ENCODE assay signal across 7 cellular contexts in the genomic region with DNA sequence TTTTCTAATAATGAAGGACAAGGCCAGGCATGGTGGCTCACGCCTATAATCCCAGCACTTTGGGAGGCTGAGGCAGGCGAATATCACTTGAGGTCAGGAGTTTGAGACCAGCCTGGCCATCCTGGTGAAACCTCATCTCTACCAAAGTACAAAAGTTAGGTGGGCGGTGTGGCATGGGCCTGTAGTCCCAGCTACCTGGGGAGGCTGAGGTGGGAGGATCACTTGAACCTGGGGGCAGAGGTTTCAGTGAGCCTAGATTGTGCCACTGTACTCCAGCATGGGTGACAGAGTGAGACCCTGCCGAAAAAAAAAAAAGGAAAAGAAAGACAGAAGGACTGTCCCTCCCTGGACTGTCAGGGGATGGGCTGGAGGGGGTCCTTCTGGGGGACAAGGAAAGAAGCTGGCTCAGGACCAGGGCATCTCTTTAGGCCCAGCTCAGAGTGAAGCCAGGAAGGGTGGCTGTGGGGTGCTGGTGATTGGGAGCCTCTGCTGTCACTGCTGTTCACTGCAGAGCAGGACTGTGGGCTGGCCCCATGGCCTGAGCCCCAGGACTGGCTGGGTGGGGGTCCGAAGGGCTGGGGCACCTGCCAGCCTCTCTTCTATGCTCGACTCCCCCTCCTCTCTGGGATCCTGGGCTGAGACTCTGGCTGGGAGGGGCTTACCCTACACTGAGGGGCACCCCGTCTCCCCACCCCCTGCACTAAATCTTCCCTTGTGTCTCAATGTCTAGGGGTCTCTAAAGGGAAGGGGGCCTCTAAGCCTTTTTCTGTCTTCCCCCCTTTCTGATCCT. TPM values are rescaled to one million over a fixed set of nuclear protein-coding genes. Genes with fewer than 3 reads are reported as not detected.
A peak's percentile ranks its signal among the peaks of the same experiment; 100 is the strongest.
DNase-seq lines count a peak whose midpoint lies in the region; ATAC-seq and TF ChIP-seq lines count a peak whose summit lies in the region.

No MANE protein-coding gene starts in this region.

- no peak overlapping the region for H2BK20ac ChIP-seq in IMR-90 (ENCODE audit: low read depth, low read length)

- BruUV-seq in IMR-90 (replicated peaks; lab: Mats Ljungman, UMichigan) = no TSS peak

- H3K14ac ChIP-seq in IMR-90 (replicated peaks; ENCODE audit: low read depth, low read length) = peak overlapping the region; percentile 97

- no peaks in the 10 kb centered on the region for H3K9me3 Mint-ChIP-seq in activated naive CD8-positive, alpha-beta T cell treated with anti-CD3 and anti-CD28 coated beads for 36 hours
- H3K9me3 Mint-ChIP-seq in activated naive CD4-positive, alpha-beta T cell treated with anti-CD3 and anti-CD28 coated beads, Interleukin-2, amount 50 U/mL, for 72 hours = no peaks in the 10 kb centered on the region

- H3K36me3 ChIP-seq in IMR-90 (ENCODE audit: control insufficient read depth, insufficient read depth, low read length) (no peaks in the 10 kb centered on the region), iPS-20b (ENCODE audit: insufficient read depth, low read depth, low read length) (no peaks in the 10 kb centered on the region), subcutaneous abdominal adipose tissue (ENCODE audit: control insufficient read depth in 5 of 5, insufficient read depth in 5 of 5, low read length in 5 of 5) (no peaks in the 10 kb centered on the region)

- peak overlapping the region; percentile 15; the same call in 1 of the 2 replicates for H2AK5ac ChIP-seq in IMR-90 (ENCODE audit: low read depth, low read length)

- peaks cover 23% of the 10 kb centered on the region for H3K9me1 ChIP-seq in IMR-90 (ENCODE audit: insufficient read depth, low read length)

- peaks cover 19 to 53% of the 10 kb centered on the region in 2 experiments for H3K79me1 ChIP-seq in IMR-90 (ENCODE audit: low read depth in 1 of 2, low read length in 2 of 2)

- no peak for TF ChIP-seq CTCF in IMR-90 (conservative IDR thresholded peaks at IDR 0.05; ENCODE audit: low read depth, low read length)

- H3K27me3 ChIP-seq in IMR-90 (ENCODE audit: control insufficient read depth, insufficient read depth, low read length) (no peaks in the 10 kb centered on the region), iPS-20b (ENCODE audit: insufficient read depth, low read length) (peaks cover 14% of the 10 kb centered on the region; the same call in 1 of the 2 replicates), subcutaneous abdominal adipose tissue (ENCODE audit: control insufficient read depth in 5 of 5, insufficient read depth in 4 of 5, low read length in 5 of 5) (no peaks in the 10 kb centered on the region)

- peaks cover 36% of the 10 kb centered on the region for H4K20me1 ChIP-seq in IMR-90 (ENCODE audit: insufficient read depth, low read length)

- H3K56ac ChIP-seq in IMR-90 (ENCODE audit: extremely low read depth, insufficient read depth, low read length) = peak overlapping the region; percentile 95; the same call in 1 of the 2 replicates

- DNase-seq in IMR-90 (no peak), GOT3 (lab: John Stamatoyannopoulos, UW) (no peak), hypothalamus (lab: John Stamatoyannopoulos, UW) (no peak)
- DNase-seq in activated naive CD8-positive, alpha-beta T cell treated with anti-CD3 and anti-CD28 coated beads for 36 hours = no peak
- no peak for DNase-seq in activated naive CD4-positive, alpha-beta T cell treated with anti-CD3 and anti-CD28 coated beads, Interleukin-2, amount 50 U/mL, for 72 hours (ENCODE audit: low spot score in 2 of 2)

- peak overlapping the region; percentile 92 for H3K23ac ChIP-seq in IMR-90 (ENCODE audit: low read depth, low read length)

- H3K9ac ChIP-seq in IMR-90 (ENCODE audit: low read depth, low read length) = peak overlapping the region; percentile 96
- peak overlapping the region; percentile 71; the same call in 1 of the 2 replicates for H3K9ac ChIP-seq in iPS-20b (ENCODE audit: low read depth, low read length)
- H3K9ac ChIP-seq in subcutaneous abdominal adipose tissue (ENCODE audit: low read length in 5 of 5) = peak overlapping the region; percentile 75 to 92 (median 82)

- H3K4me3 Mint-ChIP-seq in activated naive CD8-positive, alpha-beta T cell treated with anti-CD3 and anti-CD28 coated beads for 36 hours = peak overlapping the region; percentile 62

- H3K27me3 Mint-ChIP-seq in activated naive CD8-positive, alpha-beta T cell treated with anti-CD3 and anti-CD28 coated beads for 36 hours = peaks cover 57% of the 10 kb centered on the region

- CTCF ChIA-PET in IMR-90 (lab: Yijun Ruan, JAX) = no interaction called here

- peak overlapping the region; percentile 66 for H2BK120ac ChIP-seq in IMR-90 (ENCODE audit: low read depth, low read length)

- peak overlapping the region; percentile 96 for H4K91ac ChIP-seq in IMR-90 (ENCODE audit: insufficient read depth, low read depth, low read length)

- in situ Hi-C loops in IMR-90 (cut with MboI; ENCODE audit: low sequenced_read_pairs) = no loop called here

- H4K5ac ChIP-seq in IMR-90 (ENCODE audit: low read depth, low read length) = peak overlapping the region; percentile 37

- H3K4me3 ChIP-seq in IMR-90 (ENCODE audit: insufficient read depth, low read depth, low read length) = peak overlapping the region; percentile 96
- H3K4me3 ChIP-seq in iPS-20b (ENCODE audit: low read length) = peak overlapping the region; percentile 77
- peak overlapping the region; percentile 64 to 82 (median 70) for H3K4me3 ChIP-seq in subcutaneous abdominal adipose tissue (ENCODE audit: low read depth in 1 of 5, low read length in 5 of 5)

- no CpG with 5 or more reads among the region's 7 CpGs for WGBS in IMR-90 (ENCODE audit: extremely low coverage in 2 of 2, insufficient read length in 1 of 2), 2 experiments

- peak overlapping the region; percentile 75 for H3K18ac ChIP-seq in IMR-90 (ENCODE audit: low read depth, low read length)

- peak overlapping the region; percentile 90 for H2BK5ac ChIP-seq in IMR-90 (ENCODE audit: low read depth, low read length, poor library complexity, severe bottlenecking)

- intact Hi-C loops in IMR-90 (cut with micrococcal nuclease) = no loop called here

- H3K9me3 ChIP-seq in IMR-90 (ENCODE audit: control insufficient read depth, insufficient read depth, low read length) (no peaks in the 10 kb centered on the region), iPS-20b (ENCODE audit: insufficient read depth, low read depth, low read length) (no peaks in the 10 kb centered on the region), subcutaneous abdominal adipose tissue (ENCODE audit: control insufficient read depth in 5 of 5, low read length in 5 of 5) (no peaks in the 10 kb centered on the region)

- dilution Hi-C loops in IMR-90 (cut with HindIII; ENCODE audit: low sequenced_read_pairs, unreplicated experiment) = no loop called here

- H4K8ac ChIP-seq in IMR-90 (ENCODE audit: low read depth in 2 of 2, low read length in 2 of 2) = peak overlapping the region; percentile 66 to 84

- peak overlapping the region; percentile 83 for H3K4ac ChIP-seq in IMR-90 (ENCODE audit: low read depth, low read length)

- no peaks in the 10 kb centered on the region for H3K36me3 Mint-ChIP-seq in activated naive CD8-positive, alpha-beta T cell treated with anti-CD3 and anti-CD28 coated beads for 36 hours
- H3K36me3 Mint-ChIP-seq in activated naive CD4-positive, alpha-beta T cell treated with anti-CD3 and anti-CD28 coated beads, Interleukin-2, amount 50 U/mL, for 72 hours = no peaks in the 10 kb centered on the region

- ATAC-seq in IMR-90 (ENCODE audit: low read depth) = no peak
- no peak for ATAC-seq in activated naive CD4-positive, alpha-beta T cell treated with anti-CD3 and anti-CD28 coated beads, Interleukin-2, amount 50 U/mL, for 72 hours

- no peak overlapping the region for H3K27ac Mint-ChIP-seq in activated naive CD8-positive, alpha-beta T cell treated with anti-CD3 and anti-CD28 coated beads for 36 hours
- H3K27ac Mint-ChIP-seq in activated naive CD4-positive, alpha-beta T cell treated with anti-CD3 and anti-CD28 coated beads, Interleukin-2, amount 50 U/mL, for 72 hours = peak overlapping the region in 1 of 2 donors; percentile 1

- no peak for TF ChIP-seq POLR2A in IMR-90 (IDR thresholded peaks at IDR 0.05; ENCODE audit: low read depth, low read length)

- peak overlapping the region; percentile 93 for H2AFZ ChIP-seq in IMR-90 (replicated peaks; ENCODE audit: low read length, poor library complexity)

- peak overlapping the region; percentile 88 for H3K4me2 ChIP-seq in IMR-90 (ENCODE audit: low read depth, low read length)

- peak overlapping the region; percentile 75 for H2AK9ac ChIP-seq in IMR-90 (replicated peaks; ENCODE audit: low read depth, low read length, poor library complexity)

- H3K4me1 ChIP-seq in IMR-90 (ENCODE audit: control insufficient read depth, insufficient read depth, low read length) (peaks cover 38% of the 10 kb centered on the region), iPS-20b (ENCODE audit: insufficient read depth, low read length) (peaks cover 27% of the 10 kb centered on the region), subcutaneous abdominal adipose tissue (ENCODE audit: control insufficient read depth in 5 of 5, insufficient read depth in 5 of 5, low read length in 5 of 5) (peaks cover 11 to 58% (median 47%) of the 10 kb centered on the region in 5 donors)

- peak overlapping the region; percentile 94; the same call in 2 of the 3 replicates for H2BK15ac ChIP-seq in IMR-90 (ENCODE audit: low read depth, low read length)

- H3K27ac ChIP-seq in IMR-90 (ENCODE audit: insufficient read depth, low read length) (peak overlapping the region; percentile 95), iPS-20b (ENCODE audit: low read length) (no peak overlapping the region), subcutaneous abdominal adipose tissue (ENCODE audit: low read depth, low read length) (peak overlapping the region; percentile 83)

- no peak for TF ChIP-seq RAD21 in IMR-90 (IDR thresholded peaks at IDR 0.05; ENCODE audit: low read length)

- POLR2A ChIA-PET in IMR-90 (lab: Charles Lee; ENCODE audit: unreplicated experiment) = no interaction called here

- H3K4me1 Mint-ChIP-seq in activated naive CD8-positive, alpha-beta T cell treated with anti-CD3 and anti-CD28 coated beads for 36 hours = peaks cover 7% of the 10 kb centered on the region

TF ChIP-seq in IMR-90, 13 proteins besides CTCF, POLR2A, EP300 and RAD21 (continues in another document):
- no peak for TF ChIP-seq RCOR1 (IDR thresholded peaks at IDR 0.05; ENCODE audit: insufficient replicate concordance, low read length)

RNA-seq across cellular contexts. Expression of a gene that starts 0.9 kb away (rescaled TPM):
- total RNA-seq in IMR-90 (2012; rRNA removed) = 9.3 and 17.8 TPM in 2 replicates
- polyA plus RNA-seq in IMR-90 (2012; rRNA removed) = 42.7 and 43.3 TPM in 2 replicates
- 30.0 and 40.5 TPM in 2 replicates for polyA plus RNA-seq in IMR-90 (2012; cell fraction: cytosol; rRNA removed)
- 56.1 and 68.3 TPM in 2 replicates for polyA plus RNA-seq in IMR-90 (2012; cell fraction: nucleus; rRNA removed; ENCODE audit: low replicate concordance)
- total RNA-seq in activated naive CD8-positive, alpha-beta T cell treated with anti-CD3 and anti-CD28 coated beads for 36 hours = under 1 TPM; 0.08 to 0.66 TPM
- total RNA-seq in activated naive CD4-positive, alpha-beta T cell treated with anti-CD3 and anti-CD28 coated beads, Interleukin-2, amount 50 U/mL, for 72 hours = 1 to 10 TPM in 1 of 2 donors, under 1 TPM in 1; 0.43 to 1.3 TPM
